In genomic region chr20:16527438-16527837, GRCh38 we compare ENCODE assay signal across 22 cellular contexts. TPM values are rescaled to one million over a fixed set of nuclear protein-coding genes. Genes with fewer than 3 reads are reported as not detected.
DNase-seq lines count a peak whose midpoint lies in the region; ATAC-seq, FAIRE-seq and TF ChIP-seq lines count a peak whose summit lies in the region.
"Had no signal": no experiment of that assay in that cellular context is flagged by ENCODE, and none has a peak within 500 bp of the region (broad histone marks: within the 10 kb centered on the region; RNA-seq: fewer than 3 reads in every experiment).

No MANE protein-coding gene starts in this region.

- intact Hi-C loops in HepG2 (cut with micrococcal nuclease; ENCODE audit: unreplicated experiment): no loop called here
- intact Hi-C loops in right lobe of liver (cut with DNase I): no loop called here
- intact Hi-C loops in esophagus squamous epithelium (cut with DNase I): no loop called here

- no peak for TF ChIP-seq RAD21 in HepG2 (CRISPR knock-in tag; IDR thresholded peaks at IDR 0.05)

- ATAC-seq in HepG2 (no peak), right lobe of liver (no peak), GM21737 (IDR thresholded peaks at IDR 0.05; ENCODE audit: unreplicated experiment) (no peak)
- ATAC-seq: activated T-cell treated with anti-CD3 and anti-CD28 coated beads, Interleukin-2, amount 50 U/mL, for 72 hours; T-helper 17 cell had no signal

- in situ Hi-C loops in HepG2 (cut with HindIII; ENCODE audit: extremely low pct_ligation_motif_present, low pct_unique_long_range_greater_than_20kb): no loop called here

- no peak for FAIRE-seq in HepG2 (lab: Jason Lieb, UNC)
- FAIRE-seq: frontal cortex, GM12892, TTC549 had no signal

- DNase-seq in HepG2 (ENCODE audit: low spot score) (no peak), right lobe of liver (no peak), esophagus squamous epithelium (lab: John Stamatoyannopoulos, UW) (no peak), substantia nigra (lab: John Stamatoyannopoulos, UW) (no peak), NCI-H2227 treated with DMSO at 0.1 percent for 48 hours (lab: John Stamatoyannopoulos, UW) (no peak), HuH-7 (ENCODE audit: low spot score) (no peak)
- DNase-seq: activated CD4-positive, alpha-beta T cell treated with anti-CD3 and anti-CD28 coated beads, Interleukin-2, amount 50 U/mL, for 4 hours; activated T-cell treated with anti-CD3 and anti-CD28 coated beads, Interleukin-2, amount 50 U/mL, for 72 hours; central memory CD4-positive, alpha-beta T cell; COR-L47; Right ventricle myocardium superior; stimulated activated CD4-positive, alpha-beta T cell treated with anti-CD3 and anti-CD28 coated beads, Interleukin-1b, Interleukin-23, amount 100 ng/mL, for 48 hours; T-helper 17 cell; thyroid gland had no signal

- no TSS peak for BruUV-seq in HepG2 (replicated peaks; lab: Mats Ljungman, UMichigan)

- WGBS in HepG2 (ENCODE audit: low lambda C conversion rate): 97% methylated on average over 3 of the region's 3 CpGs
- 89% methylated on average over 3 of the region's 3 CpGs for WGBS in right lobe of liver (ENCODE audit: insufficient coverage, low coverage, low lambda C conversion rate, missing lambda C conversion rate)
- 86 to 92% methylated on average over 3 of the region's 3 CpGs for WGBS in esophagus squamous epithelium, 2 donors

- H2AFZ ChIP-seq in HepG2 (ENCODE audit: low read length): no peak overlapping the region

- POLR2A ChIA-PET in HepG2 (lab: Yijun Ruan, JAX): no interaction called here

- CTCF ChIA-PET in HepG2 (lab: Yijun Ruan, JAX; ENCODE audit: low intra/inter-chr PET ratio, low total read pairs): no interaction called here

- H3K4me3 ChIP-seq in HepG2 (replicated peaks in 1 of 3; ENCODE audit: insufficient read depth in 1 of 3, low read depth in 2 of 3, low read length in 3 of 3): no peak overlapping the region
- H3K4me3 ChIP-seq in right lobe of liver: no peak overlapping the region
- no peak overlapping the region for H3K4me3 ChIP-seq in esophagus squamous epithelium
- H3K4me3 ChIP-seq in skeletal muscle satellite cell (ENCODE audit: low read length): no peak overlapping the region
- H3K4me3 ChIP-seq: lung, mucosa of descending colon, thyroid gland had no signal

- no peak for TF ChIP-seq POLR2A in HepG2 (IDR thresholded peaks at IDR 0.05; ENCODE audit: insufficient read depth in 1 of 2, low read depth in 2 of 2, low read length in 2 of 2)
- TF ChIP-seq POLR2A in right lobe of liver (IDR thresholded peaks at IDR 0.05): no peak
- no peak for TF ChIP-seq POLR2A in esophagus squamous epithelium (IDR thresholded peaks at IDR 0.05)

- TF ChIP-seq CTCF in HepG2 (CRISPR knock-in tag; IDR thresholded peaks at IDR 0.05) (no peak), right lobe of liver (IDR thresholded peaks at IDR 0.05) (no peak), esophagus squamous epithelium (IDR thresholded peaks at IDR 0.05) (no peak)

- no peaks in the 10 kb centered on the region for H4K20me1 ChIP-seq in HepG2 (ENCODE audit: insufficient read depth, low read length)

- H3K36me3 ChIP-seq in HepG2 (replicated peaks in 1 of 2; ENCODE audit: control insufficient read depth in 1 of 2, insufficient read depth in 2 of 2, low read length in 2 of 2) (no peaks in the 10 kb centered on the region), right lobe of liver (no peaks in the 10 kb centered on the region), esophagus squamous epithelium (peaks cover 0 to 12% (median 0%) of the 10 kb centered on the region in 3 donors), skeletal muscle satellite cell (ENCODE audit: insufficient read depth, low read length) (no peaks in the 10 kb centered on the region)
- H3K36me3 ChIP-seq: thyroid gland had no signal

- TF ChIP-seq EP300 in HepG2 (IDR thresholded peaks at IDR 0.05; ENCODE audit: low read depth in 2 of 2, low read length in 2 of 2) (no peak), HepG2 (CRISPR knock-in tag; IDR thresholded peaks at IDR 0.05; ENCODE audit: borderline replicate concordance) (no peak)

- H3K9ac ChIP-seq in HepG2 (ENCODE audit: insufficient read depth, low read depth, low read length) (no peak overlapping the region), skeletal muscle satellite cell (ENCODE audit: low read depth, low read length) (no peak overlapping the region)

- no peaks in the 10 kb centered on the region for H3K79me2 ChIP-seq in HepG2 (ENCODE audit: insufficient read depth, low read length)

- no peak overlapping the region for H3K27ac ChIP-seq in HepG2 (ENCODE audit: extremely low read length, insufficient read depth, low read length)
- no peak overlapping the region for H3K27ac ChIP-seq in right lobe of liver
- H3K27ac ChIP-seq in esophagus squamous epithelium: peak overlapping the region in 3 of 4 donors; percentile 56 to 89 (median 86)
- no peak overlapping the region for H3K27ac ChIP-seq in substantia nigra (ENCODE audit: low read depth, low read length, poor library complexity, severe bottlenecking)
- H3K27ac ChIP-seq: C4-2B, thyroid gland had no signal

- H3K9me3 ChIP-seq in HepG2 (ENCODE audit: low read length) (no peaks in the 10 kb centered on the region), right lobe of liver (no peaks in the 10 kb centered on the region), esophagus squamous epithelium (no peaks in the 10 kb centered on the region), skeletal muscle satellite cell (replicated peaks; ENCODE audit: low read length) (no peaks in the 10 kb centered on the region)
- H3K9me3 ChIP-seq: mucosa of descending colon, thyroid gland had no signal

- H3K27me3 ChIP-seq in HepG2 (ENCODE audit: control insufficient read depth in 1 of 2, insufficient read depth in 2 of 2, low read length in 2 of 2) (no peaks in the 10 kb centered on the region), right lobe of liver (no peaks in the 10 kb centered on the region), esophagus squamous epithelium (no peaks in the 10 kb centered on the region), skeletal muscle satellite cell (ENCODE audit: control insufficient read depth, insufficient read depth, low read length) (no peaks in the 10 kb centered on the region)
- H3K27me3 ChIP-seq: thyroid gland had no signal

- H3K4me2 ChIP-seq in HepG2 (ENCODE audit: low read depth, low read length) (no peak overlapping the region), skeletal muscle satellite cell (ENCODE audit: low read length) (peak overlapping the region; percentile 52)

- H3K4me1 ChIP-seq in HepG2 (ENCODE audit: insufficient read depth, low read length) (peaks cover 20% of the 10 kb centered on the region), right lobe of liver (peaks cover 0 to 8% (median 0%) of the 10 kb centered on the region in 4 donors), esophagus squamous epithelium (peaks cover 0 to 53% (median 11%) of the 10 kb centered on the region in 3 donors), skeletal muscle satellite cell (ENCODE audit: control insufficient read depth, insufficient read depth, low read length) (peaks cover 31% of the 10 kb centered on the region)
- H3K4me1 ChIP-seq: thyroid gland had no signal

TF ChIP-seq in HepG2, 621 proteins besides CTCF, POLR2A, EP300 and RAD21:
- no peak for TF ChIP-seq ZNF552 (CRISPR knock-in tag; IDR thresholded peaks at IDR 0.05; ENCODE audit: borderline replicate concordance)
- TF ChIP-seq ZNF329 (CRISPR knock-in tag; IDR thresholded peaks at IDR 0.05; ENCODE audit: low read depth): no peak
- 0 out of 2 replicates have a peak, but pooled peaks have one; percentile 10 for TF ChIP-seq MIER3 (CRISPR knock-in tag; IDR thresholded peaks at IDR 0.05; ENCODE audit: borderline replicate concordance)
- peak; percentile 65; the same call in 1 of the 2 replicates for TF ChIP-seq ZNF121 (CRISPR knock-in tag; IDR thresholded peaks at IDR 0.05)
- TF ChIP-seq ZNF234 (CRISPR knock-in tag; conservative IDR thresholded peaks at IDR 0.05): no peak
- TF ChIP-seq FOXO1 (CRISPR knock-in tag; IDR thresholded peaks at IDR 0.05): no peak
- TF ChIP-seq ZBTB38 (CRISPR knock-in tag; IDR thresholded peaks at IDR 0.05): no peak
- TF ChIP-seq GABPB1 (CRISPR knock-in tag; IDR thresholded peaks at IDR 0.05): no peak
- no peak for TF ChIP-seq TEF (CRISPR knock-in tag; IDR thresholded peaks at IDR 0.05)
- TF ChIP-seq SALL2 (CRISPR knock-in tag; IDR thresholded peaks at IDR 0.05): no peak
TF ChIP-seq in HepG2: peak in this region for 2.

RNA-seq across cellular contexts. Expression of gene KIF16B, which starts 45.8 kb away (rescaled TPM):
- total RNA-seq in HepG2 (2016; rRNA removed; fragmentation: Illumina TruSeq; extraction: Trizol) (18.0 and 23.3 TPM in 2 replicates), right lobe of liver (10 to 100 TPM in 5 of 6 experiments, 1 to 10 TPM in 1; 8.4 to 15.9 (median 11.7) TPM), esophagus squamous epithelium (10 to 100 TPM; 16.6 to 29.6 (median 20.2) TPM)
- 9.2 and 11.4 TPM in 2 replicates for total RNA-seq in HepG2 (2016; cell fraction: cytosol; rRNA removed; fragmentation: Illumina TruSeq; extraction: Trizol; ENCODE audit: low read depth)
- total RNA-seq in HepG2 (2016; cell fraction: insoluble cytoplasmic fraction; rRNA removed; fragmentation: Illumina TruSeq; extraction: Trizol): 17.5 and 21.2 TPM in 2 replicates
- 11.3 and 16.2 TPM in 2 replicates for total RNA-seq in HepG2 (2016; cell fraction: membrane; rRNA removed; fragmentation: Illumina TruSeq; extraction: Trizol)
- 24.2 TPM in 2 replicates for total RNA-seq in HepG2 (2016; cell fraction: nucleus; rRNA removed; fragmentation: Illumina TruSeq; extraction: Trizol)
- 6.2 and 6.9 TPM in 2 replicates for polyA plus RNA-seq in HepG2 (2011; rRNA removed)
- 5.1 and 7.1 TPM in 2 replicates for polyA plus RNA-seq in HepG2 (2011; cell fraction: cytosol; rRNA removed)
- polyA plus RNA-seq in HepG2 (2011; cell fraction: nucleus; rRNA removed): 7.2 and 8.6 TPM in 2 replicates
- polyA plus RNA-seq in HepG2 (2012): 6.4 and 7.5 TPM in 2 replicates
- polyA plus RNA-seq in HepG2 (2016; cell fraction: cytosol; fragmentation: Illumina TruSeq; extraction: Trizol; ENCODE audit: low read depth): 0.37 and 0.47 TPM in 2 replicates
- 19.2 and 19.4 TPM in 2 replicates for polyA plus RNA-seq in HepG2 (2016; cell fraction: insoluble cytoplasmic fraction; fragmentation: Illumina TruSeq; extraction: Trizol; ENCODE audit: low read depth)
- polyA plus RNA-seq in HepG2 (2016; cell fraction: membrane; fragmentation: Illumina TruSeq; extraction: Trizol; ENCODE audit: low read depth): 1.4 TPM in 2 replicates
- 11.5 and 13.4 TPM in 2 replicates for polyA plus RNA-seq in HepG2 (2016; cell fraction: nucleus; fragmentation: Illumina TruSeq; extraction: Trizol; ENCODE audit: insufficient read depth, low read depth)
- 2.9 and 11.2 TPM in 2 replicates for polyA minus RNA-seq in HepG2 (2011; rRNA and poly(A)+ RNA removed; ENCODE audit: low replicate concordance)
- polyA minus RNA-seq in HepG2 (2011; cell fraction: cytosol; rRNA and poly(A)+ RNA removed): 8.8 and 11.3 TPM in 2 replicates
- 33.9 and 35.4 TPM in 2 replicates for polyA minus RNA-seq in HepG2 (2011; cell fraction: nucleus; rRNA and poly(A)+ RNA removed)
- total RNA-seq in skeletal muscle satellite cell (2012; rRNA removed): 9.4 and 10.7 TPM in 2 replicates

Comparison
In these comparisons a context has a peak if more than half of its experiments do, and no peak if none do; other contexts are left out.
1. H3K27ac ChIP-seq: peak in esophagus squamous epithelium (3 of 4); none in HepG2 (single experiment), right lobe of liver (0 of 3) and substantia nigra (single experiment).